Comparison of ENCODE assay signal across 8 cellular contexts in genomic region chr11:2992234-2992999, GRCh38. TPM values are rescaled to one million over a fixed set of nuclear protein-coding genes. Genes with fewer than 3 reads are reported as not detected.
DNase-seq lines count a peak whose midpoint lies in the region; ATAC-seq and TF ChIP-seq lines count a peak whose summit lies in the region.

Gene NAP1L4 (minus strand): TSS chr11:2992329. CDS start chr11:2979220, 13,109 bp downstream.

- H3K9me3 ChIP-seq in cardiac muscle cell (ENCODE audit: low read depth) = no peaks in the 10 kb centered on the region
- H3K9me3 ChIP-seq in trophoblast cell (ENCODE audit: insufficient read depth, low read depth, low read length) = no peaks in the 10 kb centered on the region
- no peaks in the 10 kb centered on the region for H3K9me3 ChIP-seq in transverse colon

- peak within 1 kb of the TSS; percentile 66 for H2BK5ac ChIP-seq in trophoblast cell (ENCODE audit: low read depth, low read length, poor library complexity)

- H3K14ac ChIP-seq in trophoblast cell (ENCODE audit: low read length) = peak within 1 kb of the TSS; percentile 81

- H3K27ac ChIP-seq in cardiac muscle cell (peak within 1 kb of the TSS; percentile 93), trophoblast cell (ENCODE audit: low read depth, low read length) (peak within 1 kb of the TSS; percentile 80), transverse colon (peak within 1 kb of the TSS; percentile 97 to 98 (median 98))

- TF ChIP-seq POLR2A in transverse colon (IDR thresholded peaks at IDR 0.05) = peak; percentile 59

- H3K27ac Mint-ChIP-seq in activated naive CD8-positive, alpha-beta T cell treated with anti-CD3 and anti-CD28 coated beads, Interleukin-2, amount 50 U/mL, for 24 hours = peak within 1 kb of the TSS; percentile 99

- no CpG with 5 or more reads among the region's 77 CpGs for WGBS in trophoblast cell (ENCODE audit: extremely low coverage, insufficient coverage, insufficient read length)
- 0% methylated on average over 62 of the region's 77 CpGs; no CpG with 5 or more reads in 1 of the 2 donors for WGBS in transverse colon (ENCODE audit: low coverage in 1 of 2), 2 donors

- peak within 1 kb of the TSS; percentile 90 for H4K91ac ChIP-seq in trophoblast cell (ENCODE audit: low read depth, low read length)

- H3K4ac ChIP-seq in trophoblast cell (ENCODE audit: low read depth, low read length) = peak within 1 kb of the TSS; percentile 81

- peaks cover 15% of the 10 kb centered on the region for H3K79me1 ChIP-seq in trophoblast cell (ENCODE audit: low read length)

- H4K12ac ChIP-seq in trophoblast cell (ENCODE audit: low read depth, low read length) = peak within 1 kb of the TSS; percentile 96

- no peak for TF ChIP-seq CTCF in GM12865 (IDR thresholded peaks at IDR 0.05; ENCODE audit: insufficient read depth, low read depth, low read length, missing control alignments)
- TF ChIP-seq CTCF in cardiac muscle cell (IDR thresholded peaks at IDR 0.05; ENCODE audit: low read depth, low read length) = no peak
- TF ChIP-seq CTCF in transverse colon (IDR thresholded peaks at IDR 0.05) = no peak

- H2AFZ ChIP-seq in trophoblast cell (ENCODE audit: insufficient read depth, low read length, poor library complexity) = peak within 1 kb of the TSS; percentile 81

- H3K27me3 ChIP-seq in cardiac muscle cell = no peaks in the 10 kb centered on the region
- H3K27me3 ChIP-seq in trophoblast cell (ENCODE audit: insufficient read depth, low read length) = no peaks in the 10 kb centered on the region
- H3K27me3 ChIP-seq in transverse colon = no peaks in the 10 kb centered on the region

- peak within 1 kb of the TSS; percentile 100 for H3K4me3 Mint-ChIP-seq in activated naive CD8-positive, alpha-beta T cell treated with anti-CD3 and anti-CD28 coated beads, Interleukin-2, amount 50 U/mL, for 24 hours

- H3K4me1 ChIP-seq in cardiac muscle cell (ENCODE audit: low read depth) (peaks cover 22% of the 10 kb centered on the region), trophoblast cell (ENCODE audit: control insufficient read depth in 1 of 2, insufficient read depth in 2 of 2, low read length in 2 of 2) (peaks cover 3 to 10% of the 10 kb centered on the region in 2 experiments), transverse colon (peaks cover 27 to 47% (median 34%) of the 10 kb centered on the region in 4 donors)

- peaks cover 35% of the 10 kb centered on the region for H3K36me3 Mint-ChIP-seq in activated naive CD8-positive, alpha-beta T cell treated with anti-CD3 and anti-CD28 coated beads, Interleukin-2, amount 50 U/mL, for 24 hours (ENCODE audit: low read depth)

- peak within 1 kb of the TSS; percentile 45 for H2AK5ac ChIP-seq in trophoblast cell (ENCODE audit: low read length)

- H3K4me3 ChIP-seq in GM12865 (ENCODE audit: low read depth, low read length) (peak within 1 kb of the TSS; percentile 84), cardiac muscle cell (peak within 1 kb of the TSS; percentile 87), trophoblast cell (ENCODE audit: low read depth, low read length) (peak within 1 kb of the TSS; percentile 82), transverse colon (peak within 1 kb of the TSS; percentile 88 to 93 (median 90))

- peak within 1 kb of the TSS; percentile 98 for H4K8ac ChIP-seq in trophoblast cell (ENCODE audit: low read depth, low read length)

- H3K9me3 Mint-ChIP-seq in activated naive CD8-positive, alpha-beta T cell treated with anti-CD3 and anti-CD28 coated beads, Interleukin-2, amount 50 U/mL, for 24 hours = no peaks in the 10 kb centered on the region

- H3K9ac ChIP-seq in trophoblast cell (ENCODE audit: low read length) = peak within 1 kb of the TSS; percentile 94

- no peak within 1 kb of the TSS for H3K23ac ChIP-seq in trophoblast cell (ENCODE audit: low read length)

- H3K36me3 ChIP-seq in cardiac muscle cell (no peaks in the 10 kb centered on the region), trophoblast cell (ENCODE audit: control insufficient read depth in 1 of 2, insufficient read depth in 2 of 2, low read length in 2 of 2) (peaks cover 0 to 4% of the 10 kb centered on the region in 2 experiments), transverse colon (no peaks in the 10 kb centered on the region)

- H2BK12ac ChIP-seq in trophoblast cell (ENCODE audit: low read length) = peak within 1 kb of the TSS; percentile 17

- in situ Hi-C loops in transverse colon (cut with MboI; ENCODE audit: low pct_ligation_motif_present in 1 of 4, low pct_unique_long_range_greater_than_20kb in 1 of 4, low sequenced_read_pairs in 3 of 4) = loop anchor here in 1 of 4 donors (10.0 kb wide), 1 partner anchor 62 kb away; the partner anchor contains the start of gene CARS1

- DNase-seq in GM12865 (ENCODE audit: low read depth) (peak; percentile 98), NCI-H1417 treated with DMSO at 0.1 percent for 48 hours (lab: John Stamatoyannopoulos, UW) (peak; percentile 86), SW480 (ENCODE audit: low spot score) (peak; percentile 95), cardiac muscle cell (ENCODE audit: low read depth in 1 of 2, low spot score in 1 of 2) (peak; percentile 97 to 99), trophoblast cell (peak; percentile 98 to 99), transverse colon (peak; percentile 97)
- peak; percentile 95 for DNase-seq in activated naive CD8-positive, alpha-beta T cell treated with anti-CD3 and anti-CD28 coated beads, Interleukin-2, amount 50 U/mL, for 24 hours

- H2BK120ac ChIP-seq in trophoblast cell (ENCODE audit: insufficient read depth, low read length, poor library complexity) = peak within 1 kb of the TSS; percentile 48

- H3K79me2 ChIP-seq in trophoblast cell (ENCODE audit: control insufficient read depth, insufficient read depth, low read length, poor library complexity) = peaks cover 16% of the 10 kb centered on the region

- peaks cover 35% of the 10 kb centered on the region for H3K4me1 Mint-ChIP-seq in activated naive CD8-positive, alpha-beta T cell treated with anti-CD3 and anti-CD28 coated beads, Interleukin-2, amount 50 U/mL, for 24 hours

- no peaks in the 10 kb centered on the region for H3K27me3 Mint-ChIP-seq in activated naive CD8-positive, alpha-beta T cell treated with anti-CD3 and anti-CD28 coated beads, Interleukin-2, amount 50 U/mL, for 24 hours

- peak within 1 kb of the TSS; percentile 97 for H3K4me2 ChIP-seq in trophoblast cell (ENCODE audit: low read length)

- no peak for TF ChIP-seq EP300 in transverse colon (IDR thresholded peaks at IDR 0.05; ENCODE audit: low read depth)

- ATAC-seq in HG02763 (IDR thresholded peaks at IDR 0.05; ENCODE audit: unreplicated experiment) = peak; percentile 83
- ATAC-seq in activated naive CD8-positive, alpha-beta T cell treated with anti-CD3 and anti-CD28 coated beads, Interleukin-2, amount 50 U/mL, for 24 hours = peak; percentile 90

- intact Hi-C loops in transverse colon (cut with DNase I; ENCODE audit: low total_unique reads) = no loop called here

- peak within 1 kb of the TSS; percentile 96 for H3K18ac ChIP-seq in trophoblast cell (ENCODE audit: low read length)

RNA-seq across cellular contexts. Expression of gene NAP1L4, which starts in this region (rescaled TPM):
- total RNA-seq in cardiac muscle cell (132 and 150 TPM in 2 replicates), transverse colon (100 to 1,000 TPM in 3 of 4 donors, 10 to 100 TPM in 1; 63.6 to 140 (median 111) TPM)
- 250 and 254 TPM in 2 replicates for polyA plus RNA-seq in cardiac muscle cell
- polyA plus RNA-seq in trophoblast cell (2013) = 108 and 120 TPM in 2 replicates

Comparison
In these comparisons a context has a peak if more than half of its experiments do, and no peak if none do; other contexts are left out.
1. Peak in every context shown above with its lines: DNase-seq, ATAC-seq, H3K4me3 ChIP-seq and H3K27ac ChIP-seq.